In the genomic region with DNA sequence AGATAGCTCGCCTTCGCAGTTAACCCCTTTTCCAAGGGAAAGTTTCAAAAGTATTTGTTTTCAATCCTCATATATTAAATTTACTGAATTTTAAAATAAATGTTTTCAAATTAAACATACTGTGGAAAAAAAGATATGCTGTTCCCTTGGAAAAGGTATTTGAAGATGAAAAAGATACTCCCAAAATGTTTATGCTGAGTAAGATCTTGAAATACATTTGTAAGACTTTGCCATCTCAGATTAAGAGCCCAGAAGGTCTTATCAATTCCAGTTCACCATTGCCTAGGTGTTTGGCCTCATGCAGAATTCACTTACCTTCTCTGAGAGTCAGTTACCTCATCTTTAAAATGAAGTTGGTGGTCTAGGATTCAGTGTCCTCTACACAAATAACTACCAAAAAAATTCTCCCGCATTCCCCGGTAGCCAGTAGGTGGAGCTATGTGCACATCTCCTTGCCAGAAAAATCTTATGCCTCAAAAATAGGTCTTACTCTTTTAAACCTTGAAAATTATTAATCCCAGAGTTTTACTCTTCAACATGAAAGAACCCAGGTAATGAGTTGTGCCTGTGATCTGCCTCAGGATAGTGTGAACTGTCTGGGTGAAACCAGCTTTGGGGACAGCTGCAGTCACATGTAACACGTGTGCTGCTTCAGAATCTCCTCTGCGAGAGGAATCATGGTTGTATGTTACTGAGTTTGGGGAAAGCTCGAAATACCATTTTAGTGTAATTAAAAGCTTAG, we compare ENCODE assay signal across 8 cellular contexts.
DNase-seq lines count a peak whose midpoint lies in the region; ATAC-seq, FAIRE-seq and TF ChIP-seq lines count a peak whose summit lies in the region.

No MANE protein-coding gene starts in this region.

- POLR2A ChIA-PET in GM12878 (lab: Charles Lee), result no interaction called here

- SMC1A ChIA-PET in GM12878 (lab: Charles Lee; ENCODE audit: uncharacterized antibody, unreplicated experiment), result interaction anchor here (0.6 to 8.2 kb wide), 24 partner anchors 9 to 360 kb away, joined by 3 to 62 read pairs (median 3); partner anchors contain the start of gene ERCC4

- H3K4me1 ChIP-seq in GM12878 (ENCODE audit: control insufficient read depth, insufficient read depth, low read length), result no peaks in the 10 kb centered on the region

- no peak overlapping the region for H2AFZ ChIP-seq in GM12878 (ENCODE audit: control insufficient read depth, low read depth, low read length)

- peak; percentile 88 for TF ChIP-seq RAD21 in GM12878 (IDR thresholded peaks at IDR 0.05; ENCODE audit: insufficient read depth, low read depth, low read length)

- H3K9ac ChIP-seq in GM12878 (ENCODE audit: control insufficient read depth, insufficient read depth, low read length), result no peak overlapping the region

- 57% methylated on average over 7 of the region's 7 CpGs for WGBS in GM12878 (ENCODE audit: insufficient coverage, insufficient replicate concordance, low lambda C conversion rate, missing lambda C conversion rate)

- no peak overlapping the region for H3K4me3 ChIP-seq in Jurkat, Clone E6-1 (ENCODE audit: low read length)
- no peak overlapping the region for H3K4me3 ChIP-seq in GM12878

- H3K36me3 ChIP-seq in GM12878 (ENCODE audit: control insufficient read depth in 2 of 2, insufficient read depth in 2 of 2, low read length in 1 of 2), result peaks cover 7 to 19% of the 10 kb centered on the region in 2 experiments; a peak in 3 of 4 replicates

- CTCF ChIA-PET in GM12878 (lab: Yijun Ruan, JAX), result interaction anchor here (0.6 to 3.7 kb wide), 40 partner anchors 9 to 1137 kb away, joined by 3 to 51 read pairs (median 4); partner anchors contain the start of gene ERCC4

- TF ChIP-seq CTCF in GM12878 (IDR thresholded peaks at IDR 0.05 in 2 of 3, conservative IDR thresholded peaks at IDR 0.05 in 1 of 3; ENCODE audit: control insufficient read depth in 2 of 3, extremely low read depth in 1 of 3, insufficient read depth in 1 of 3, low read depth in 3 of 3, low read length in 3 of 3), result peak; percentile 85 to 91 (median 88)

- no peak for TF ChIP-seq EP300 in GM12878 (IDR thresholded peaks at IDR 0.05; ENCODE audit: borderline replicate concordance in 1 of 2, control insufficient read depth in 1 of 2, low read depth in 2 of 2, low read length in 2 of 2)

- H3K4me2 ChIP-seq in GM12878 (ENCODE audit: control insufficient read depth, insufficient read depth), result no peak overlapping the region

- BruUV-seq in GM12878 (replicated peaks; lab: Mats Ljungman, UMichigan), result no TSS peak

- FAIRE-seq in GM12878 (lab: Jason Lieb, UNC), result peak; percentile 13
- peak; percentile 51 for FAIRE-seq in islet of Langerhans (lab: Jason Lieb, UNC)

- TF ChIP-seq POLR2A in GM12878 (IDR thresholded peaks at IDR 0.05; ENCODE audit: low read depth, low read length), result no peak

- DNase-seq in EL (peak; percentile 40), T follicular helper cell (ENCODE audit: low read depth) (peak; percentile 28), GM12878 (ENCODE audit: low read depth, low spot score) (peak; percentile 13)
- DNase-seq in Jurkat, Clone E6-1 (ENCODE audit: low read depth, low spot score), result peak; percentile 45
- peak; percentile 50 for DNase-seq in stimulated activated CD4-positive, alpha-beta T cell treated with anti-CD3 and anti-CD28 coated beads, Interleukin-4, amount 100 ng/mL, for 24 hours

- RAD21 ChIA-PET in GM12878 (lab: Charles Lee; ENCODE audit: unreplicated experiment), result interaction anchor here (0.7 to 2.6 kb wide), 13 partner anchors 25 to 359 kb away, joined by 3 to 17 read pairs (median 3); partner anchors contain the start of gene ERCC4

- intact Hi-C loops in GM12878 (cut with micrococcal nuclease; ENCODE audit: unreplicated experiment), result loop anchor here (2.0 kb wide), 3 partner anchors 35 to 327 kb away; no protein-coding TSS in a partner anchor

- ATAC-seq in GM12878, result peak; percentile 57; the same call in 2 of the 3 replicates
- ATAC-seq in HG03025 (IDR thresholded peaks at IDR 0.05; ENCODE audit: low FRiP score, unreplicated experiment), result no peak
- no peak for ATAC-seq in HG02852 (IDR thresholded peaks at IDR 0.05; ENCODE audit: unreplicated experiment)

- no peaks in the 10 kb centered on the region for H3K79me2 ChIP-seq in GM12878 (ENCODE audit: control insufficient read depth, insufficient read depth, low read length)

- no peaks in the 10 kb centered on the region for H3K9me3 ChIP-seq in GM12878 (replicated peaks; ENCODE audit: control insufficient read depth, insufficient read depth, low read length)

- in situ Hi-C loops in GM12878 (cut with MboI), result loop anchor here (5.0 kb wide), 1 partner anchor 327 kb away; the partner anchor contains the start of gene ERCC4

- no peak overlapping the region for H3K27ac ChIP-seq in GM12878 (ENCODE audit: control insufficient read depth, insufficient read depth)

- no peaks in the 10 kb centered on the region for H4K20me1 ChIP-seq in GM12878 (ENCODE audit: control insufficient read depth, insufficient read depth)

- H3K27me3 ChIP-seq in GM12878 (replicated peaks in 1 of 2; ENCODE audit: control insufficient read depth in 2 of 2, insufficient read depth in 2 of 2, low read length in 1 of 2), result no peaks in the 10 kb centered on the region

TF ChIP-seq in GM12878, 131 proteins besides CTCF, POLR2A, EP300 and RAD21:
- peak; percentile 87 for TF ChIP-seq SMC3 (IDR thresholded peaks at IDR 0.05; ENCODE audit: borderline replicate concordance, low read length)
- TF ChIP-seq, protein P1, sequence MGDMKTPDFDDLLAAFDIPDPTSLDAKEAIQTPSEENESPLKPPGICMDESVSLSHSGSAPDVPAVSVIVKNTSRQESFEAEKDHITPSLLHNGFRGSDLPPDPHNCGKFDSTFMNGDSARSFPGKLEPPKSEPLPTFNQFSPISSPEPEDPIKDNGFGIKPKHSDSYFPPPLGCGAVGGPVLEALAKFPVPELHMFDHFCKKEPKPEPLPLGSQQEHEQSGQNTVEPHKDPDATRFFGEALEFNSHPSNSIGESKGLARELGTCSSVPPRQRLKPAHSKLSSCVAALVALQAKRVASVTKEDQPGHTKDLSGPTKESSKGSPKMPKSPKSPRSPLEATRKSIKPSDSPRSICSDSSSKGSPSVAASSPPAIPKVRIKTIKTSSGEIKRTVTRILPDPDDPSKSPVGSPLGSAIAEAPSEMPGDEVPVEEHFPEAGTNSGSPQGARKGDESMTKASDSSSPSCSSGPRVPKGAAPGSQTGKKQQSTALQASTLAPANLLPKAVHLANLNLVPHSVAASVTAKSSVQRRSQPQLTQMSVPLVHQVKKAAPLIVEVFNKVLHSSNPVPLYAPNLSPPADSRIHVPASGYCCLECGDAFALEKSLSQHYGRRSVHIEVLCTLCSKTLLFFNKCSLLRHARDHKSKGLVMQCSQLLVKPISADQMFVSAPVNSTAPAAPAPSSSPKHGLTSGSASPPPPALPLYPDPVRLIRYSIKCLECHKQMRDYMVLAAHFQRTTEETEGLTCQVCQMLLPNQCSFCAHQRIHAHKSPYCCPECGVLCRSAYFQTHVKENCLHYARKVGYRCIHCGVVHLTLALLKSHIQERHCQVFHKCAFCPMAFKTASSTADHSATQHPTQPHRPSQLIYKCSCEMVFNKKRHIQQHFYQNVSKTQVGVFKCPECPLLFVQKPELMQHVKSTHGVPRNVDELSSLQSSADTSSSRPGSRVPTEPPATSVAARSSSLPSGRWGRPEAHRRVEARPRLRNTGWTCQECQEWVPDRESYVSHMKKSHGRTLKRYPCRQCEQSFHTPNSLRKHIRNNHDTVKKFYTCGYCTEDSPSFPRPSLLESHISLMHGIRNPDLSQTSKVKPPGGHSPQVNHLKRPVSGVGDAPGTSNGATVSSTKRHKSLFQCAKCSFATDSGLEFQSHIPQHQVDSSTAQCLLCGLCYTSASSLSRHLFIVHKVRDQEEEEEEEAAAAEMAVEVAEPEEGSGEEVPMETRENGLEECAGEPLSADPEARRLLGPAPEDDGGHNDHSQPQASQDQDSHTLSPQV (IDR thresholded peaks at IDR 0.05), result no peak
